Comparison of ENCODE assay signal across 1 cellular context in genomic region chr6:147390909-147391536, GRCh38.
TF ChIP-seq lines count a peak whose summit lies in the region.

No MANE protein-coding gene starts in this region.

TF ChIP-seq in GM23338, 12 proteins besides CTCF, POLR2A, EP300 and RAD21 (continued from another document):
- TF ChIP-seq ZNF462 (CRISPR knock-in tag; IDR thresholded peaks at IDR 0.05) (no peak), POLR2AphosphoS5 (IDR thresholded peaks at IDR 0.05; ENCODE audit: low read depth) (no peak)
